ENCODE assay signal across 8 cellular contexts in the genomic region with DNA sequence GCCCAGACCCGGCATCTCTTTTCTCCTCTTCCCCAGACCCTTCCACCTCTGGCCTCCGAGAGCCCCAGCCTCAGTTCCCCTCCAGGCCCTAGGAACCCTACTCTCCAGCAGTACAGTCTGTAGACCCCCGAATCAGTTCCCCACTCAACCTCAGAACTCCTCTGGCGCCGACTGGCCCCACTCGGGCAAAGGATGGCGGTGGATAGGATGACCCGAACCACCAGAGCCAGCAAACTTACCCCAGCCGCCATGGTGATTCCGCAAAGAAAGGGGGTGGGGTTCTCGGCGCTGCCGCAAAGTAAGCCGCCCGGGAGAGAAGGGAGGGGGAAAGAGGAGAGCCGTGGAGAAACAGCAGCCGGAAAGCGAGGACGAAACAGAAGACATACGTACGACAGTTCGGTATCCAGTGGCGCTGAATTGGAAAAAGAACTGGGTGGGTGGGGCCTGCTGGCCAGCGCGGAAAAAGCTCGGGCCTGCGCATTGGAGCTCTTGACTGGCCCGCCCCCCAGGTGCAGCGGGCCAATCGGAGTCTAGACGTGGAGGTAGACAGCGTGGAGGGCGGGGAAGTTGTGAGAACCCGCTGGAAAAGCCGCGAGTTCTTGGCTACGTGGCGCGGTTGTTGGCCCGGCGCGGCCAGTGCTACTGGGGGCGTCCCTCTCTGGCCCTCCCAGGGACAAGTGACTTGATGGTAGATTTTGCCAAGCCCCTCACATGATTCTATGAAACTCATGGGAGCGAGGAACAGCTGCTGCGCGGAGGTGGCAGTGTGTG. TPM values are rescaled to one million over a fixed set of nuclear protein-coding genes. Genes with fewer than 3 reads are reported as not detected.
DNase-seq lines count a peak whose midpoint lies in the region; ATAC-seq and TF ChIP-seq lines count a peak whose summit lies in the region.

TSS of gene EEF1G (minus strand) at position 300 of the 771 bp plus-strand sequence. CDS start at position 251, 49 bp downstream.

- ATAC-seq in GM21737 (IDR thresholded peaks at IDR 0.05; ENCODE audit: unreplicated experiment) (peak; percentile 81), esophagus mucosa (peak; percentile 96)

- TF ChIP-seq CTCF in KMS-11 (conservative IDR thresholded peaks at IDR 0.05; ENCODE audit: low read depth, low read length) = no peak
- peak in 1 of 6 experiments; percentile 6 for TF ChIP-seq CTCF in Peyer's patch (IDR thresholded peaks at IDR 0.05)

- no peaks in the 10 kb centered on the region for H3K27me3 ChIP-seq in KMS-11 (ENCODE audit: insufficient read depth, low read depth)
- no peaks in the 10 kb centered on the region for H3K27me3 ChIP-seq in Peyer's patch

- peaks cover 37% of the 10 kb centered on the region for H3K4me1 ChIP-seq in KMS-11 (ENCODE audit: low read depth, poor library complexity, severe bottlenecking)
- peaks cover 0 to 27% (median 3%) of the 10 kb centered on the region in 4 donors for H3K4me1 ChIP-seq in Peyer's patch

- H3K36me3 ChIP-seq in KMS-11 (ENCODE audit: insufficient read depth) (peaks cover 32% of the 10 kb centered on the region; the same call in 1 of the 2 replicates), Peyer's patch (peaks cover 0 to 49% (median 0%) of the 10 kb centered on the region in 3 donors)

- H3K4me2 ChIP-seq in KMS-11 = peak within 1 kb of the TSS; percentile 66

- peak; percentile 79 to 87 for TF ChIP-seq POLR2A in Peyer's patch (IDR thresholded peaks at IDR 0.05)

- H3K79me2 ChIP-seq in KMS-11 (ENCODE audit: insufficient read depth, low read depth) = peaks cover 49% of the 10 kb centered on the region

- peak within 1 kb of the TSS; percentile 69 for H3K9ac ChIP-seq in KMS-11

- no peaks in the 10 kb centered on the region for H3K9me3 ChIP-seq in Peyer's patch

- H3K4me3 ChIP-seq in KMS-11 (IDR thresholded peaks at IDR 0.05; ENCODE audit: insufficient read depth, low read depth, low read length) (peak within 1 kb of the TSS; percentile 63), Peyer's patch (peak within 1 kb of the TSS; percentile 74 to 83 (median 79))

- no peaks in the 10 kb centered on the region for H4K20me1 ChIP-seq in KMS-11 (ENCODE audit: insufficient read depth)

- peak within 1 kb of the TSS; percentile 71 for H2AFZ ChIP-seq in KMS-11 (ENCODE audit: low read depth)

- peak; percentile 98 for DNase-seq in DMS53 treated with DMSO at 0.1 percent for 48 hours (lab: John Stamatoyannopoulos, UW; ENCODE audit: unreplicated experiment)
- peak; percentile 98 to 99 (median 98) for DNase-seq in Peyer's patch
- peak; percentile 97 to 99 for DNase-seq in activated T-cell treated with anti-CD3 and anti-CD28 coated beads, Interleukin-2, amount 50 U/mL, for 48 hours
- DNase-seq in myocyte (ENCODE audit: low read depth) = peak; percentile 100
- DNase-seq in stimulated activated CD8-positive, alpha-beta memory T cell treated with anti-CD3 and anti-CD28 coated beads, Interleukin-7, amount 100 ng/mL, for 48 hours (ENCODE audit: extremely low read depth in 1 of 2, low read depth in 1 of 2) = peak; percentile 96 to 99

- H3K27ac ChIP-seq in KMS-11 (peak within 1 kb of the TSS; percentile 50), Peyer's patch (peak within 1 kb of the TSS; percentile 82 to 93 (median 88))

RNA-seq across cellular contexts. Expression of gene EEF1G, which starts in this region (rescaled TPM):
- total RNA-seq in Peyer's patch = 1,000 to 10,000 TPM in 1 of 4 donors, 100 to 1,000 TPM in 3; 781 to 1,253 (median 958) TPM
- 1,515 TPM for total RNA-seq in esophagus mucosa
- 1,484 and 1,704 TPM in 2 replicates for total RNA-seq in myocyte
- 1,763 TPM for polyA plus RNA-seq in myocyte (2012)

Comparison
In these comparisons a context has a peak if more than half of its experiments do, and no peak if none do; other contexts are left out.
1. Peak in every context shown above with its lines: DNase-seq, ATAC-seq, H3K4me3 ChIP-seq and H3K27ac ChIP-seq.